Comparison of ENCODE assay signal across 13 cellular contexts in genomic region chr6:114194362-114195343, GRCh38.
DNase-seq lines count a peak whose midpoint lies in the region; ATAC-seq and TF ChIP-seq lines count a peak whose summit lies in the region.
"Had no signal": no experiment of that assay in that cellular context is flagged by ENCODE, and none has a peak within 500 bp of the region (broad histone marks: within the 10 kb centered on the region; RNA-seq: fewer than 3 reads in every experiment).

No MANE protein-coding gene starts in this region.

- H4K20me1 ChIP-seq in KMS-11 (ENCODE audit: insufficient read depth) = no peaks in the 10 kb centered on the region
- no peaks in the 10 kb centered on the region for H4K20me1 ChIP-seq in Karpas-422 (ENCODE audit: insufficient read depth, low read depth, low read length)

- H3K27me3 ChIP-seq in KMS-11 (ENCODE audit: insufficient read depth, low read depth) = no peaks in the 10 kb centered on the region
- no peaks in the 10 kb centered on the region for H3K27me3 ChIP-seq in Karpas-422 (ENCODE audit: low read length)
- H3K27me3 ChIP-seq: body of pancreas had no signal

- H3K4me3 ChIP-seq in KMS-11 (IDR thresholded peaks at IDR 0.05; ENCODE audit: insufficient read depth, low read depth, low read length) = no peak overlapping the region
- H3K4me3 ChIP-seq in Karpas-422 (ENCODE audit: low read length) = no peak overlapping the region
- H3K4me3 ChIP-seq: body of pancreas had no signal

- no peaks in the 10 kb centered on the region for H3K9me3 ChIP-seq in Karpas-422 (ENCODE audit: low read length)
- H3K9me3 ChIP-seq: body of pancreas had no signal

- H3K4me3 Mint-ChIP-seq in activated CD8-positive, alpha-beta T cell treated with anti-CD3 and anti-CD28 coated beads for 36 hours = no peak overlapping the region
- H3K4me3 Mint-ChIP-seq: naive thymus-derived CD4-positive, alpha-beta T cell had no signal

- no peaks in the 10 kb centered on the region for H3K9me2 ChIP-seq in Karpas-422 (replicated peaks; ENCODE audit: insufficient read depth, low read length)

- peak overlapping the region; percentile 17; the same call in 1 of the 2 replicates for H3K4me2 ChIP-seq in KMS-11
- H3K4me2 ChIP-seq in Karpas-422 (ENCODE audit: low read depth, low read length, poor library complexity, severe bottlenecking) = no peak overlapping the region

- POLR2A ChIA-PET in activated CD8-positive, alpha-beta T cell treated with anti-CD3 and anti-CD28 coated beads for 36 hours (lab: Charles Lee) = no interaction called here

- H3K4me1 Mint-ChIP-seq in activated CD8-positive, alpha-beta T cell treated with anti-CD3 and anti-CD28 coated beads for 36 hours (ENCODE audit: low read depth) = no peaks in the 10 kb centered on the region
- H3K4me1 Mint-ChIP-seq: naive thymus-derived CD4-positive, alpha-beta T cell had no signal

- H3K36me3 ChIP-seq in KMS-11 (ENCODE audit: insufficient read depth) = no peaks in the 10 kb centered on the region
- no peaks in the 10 kb centered on the region for H3K36me3 ChIP-seq in Karpas-422 (ENCODE audit: insufficient read depth, low read length)

- in situ Hi-C loops in Caki2 (cut with HindIII; ENCODE audit: low pct_unique_long_range_greater_than_20kb, low sequenced_read_pairs) = no loop called here

- H3K27ac ChIP-seq in KMS-11 (no peak overlapping the region; the same call in 1 of the 2 replicates), Karpas-422 (ENCODE audit: low read length) (no peak overlapping the region)
- H3K27ac ChIP-seq: body of pancreas, epithelial cell of prostate had no signal

- TF ChIP-seq CTCF in KMS-11 (conservative IDR thresholded peaks at IDR 0.05; ENCODE audit: low read depth, low read length) = no peak
- no peak for TF ChIP-seq CTCF in activated CD8-positive, alpha-beta T cell treated with anti-CD3 and anti-CD28 coated beads for 36 hours (IDR thresholded peaks at IDR 0.05)

- H2AFZ ChIP-seq in KMS-11 (ENCODE audit: low read depth) (no peak overlapping the region; the same call in 1 of the 2 replicates), Karpas-422 (ENCODE audit: low read length) (no peak overlapping the region)

- intact Hi-C loops in activated CD8-positive, alpha-beta T cell treated with anti-CD3 and anti-CD28 coated beads for 36 hours (cut with micrococcal nuclease) = no loop called here

- no peak overlapping the region for H3K27ac Mint-ChIP-seq in activated CD8-positive, alpha-beta T cell treated with anti-CD3 and anti-CD28 coated beads for 36 hours
- H3K27ac Mint-ChIP-seq: naive thymus-derived CD4-positive, alpha-beta T cell had no signal

- no peaks in the 10 kb centered on the region for H3K79me2 ChIP-seq in KMS-11 (ENCODE audit: insufficient read depth, low read depth)
- no peaks in the 10 kb centered on the region for H3K79me2 ChIP-seq in Karpas-422 (ENCODE audit: low read length)

- H3K36me3 Mint-ChIP-seq in activated CD8-positive, alpha-beta T cell treated with anti-CD3 and anti-CD28 coated beads for 36 hours (ENCODE audit: low read depth) = no peaks in the 10 kb centered on the region
- H3K36me3 Mint-ChIP-seq: naive thymus-derived CD4-positive, alpha-beta T cell had no signal

- DNase-seq in Caki2 (ENCODE audit: low read depth) = peak; percentile 6
- peak; percentile 86 for DNase-seq in astrocyte of the hippocampus (ENCODE audit: low read depth, low spot score)
- DNase-seq in myocyte (ENCODE audit: low read depth) = peak; percentile 74
- no peak for DNase-seq in activated CD8-positive, alpha-beta T cell treated with anti-CD3 and anti-CD28 coated beads for 36 hours
- DNase-seq in Karpas-422 = no peak
- DNase-seq: naive thymus-derived CD4-positive, alpha-beta T cell; NCI-H187 treated with DMSO at 0.1 percent for 48 hours; T1000 had no signal

- H3K27me3 Mint-ChIP-seq in activated CD8-positive, alpha-beta T cell treated with anti-CD3 and anti-CD28 coated beads for 36 hours = peaks cover 1% of the 10 kb centered on the region

- H3K9me3 Mint-ChIP-seq in activated CD8-positive, alpha-beta T cell treated with anti-CD3 and anti-CD28 coated beads for 36 hours = peaks cover 2% of the 10 kb centered on the region

- no peak for ATAC-seq in activated CD8-positive, alpha-beta T cell treated with anti-CD3 and anti-CD28 coated beads for 36 hours
- ATAC-seq in HG02571 (IDR thresholded peaks at IDR 0.05; ENCODE audit: unreplicated experiment) (no peak), HG02588 (IDR thresholded peaks at IDR 0.05; ENCODE audit: unreplicated experiment) (no peak)
- ATAC-seq: body of pancreas; naive thymus-derived CD4-positive, alpha-beta T cell had no signal

- CTCF ChIA-PET in activated CD8-positive, alpha-beta T cell treated with anti-CD3 and anti-CD28 coated beads for 36 hours (lab: Charles Lee) = no interaction called here

- H3K9ac ChIP-seq in KMS-11 (no peak overlapping the region), Karpas-422 (ENCODE audit: low read length) (no peak overlapping the region)

- H3K4me1 ChIP-seq in KMS-11 (ENCODE audit: low read depth, poor library complexity, severe bottlenecking) (peaks cover 19% of the 10 kb centered on the region), Karpas-422 (ENCODE audit: low read length) (no peaks in the 10 kb centered on the region)
- H3K4me1 ChIP-seq: body of pancreas had no signal

Comparison
In these comparisons a context has a peak if more than half of its experiments do, and no peak if none do; other contexts are left out.
1. DNase-seq: peak in Caki2 (single experiment), astrocyte of the hippocampus (single experiment) and myocyte (single experiment); none in activated CD8-positive, alpha-beta T cell treated with anti-CD3 and anti-CD28 coated beads for 36 hours (single experiment) and Karpas-422 (single experiment).